Comparison of ENCODE assay signal across 26 cellular contexts in genomic region chr15:57348081-57348480, GRCh38.
"Had no signal": no experiment of that assay in that cellular context is flagged by ENCODE, and none has a peak within 500 bp of the region (broad histone marks: within the 10 kb centered on the region; RNA-seq: fewer than 3 reads in every experiment).

No MANE protein-coding gene starts in this region.

- H3K9me3 Mint-ChIP-seq: dendritic cell treated with granulocyte-macrophage colony-stimulating factor and Interleukin-4, amounts not matched to agents 40 ng/mL and 50 ng/mL, for 4 days; effector memory CD8-positive, alpha-beta T cell had no signal

- H3K27ac Mint-ChIP-seq: dendritic cell treated with granulocyte-macrophage colony-stimulating factor and Interleukin-4, amounts not matched to agents 40 ng/mL and 50 ng/mL, for 4 days; effector memory CD8-positive, alpha-beta T cell had no signal

- ATAC-seq: effector memory CD8-positive, alpha-beta T cell; esophagus mucosa; foreskin keratinocyte; gastrocnemius medialis; gastroesophageal sphincter; heart left ventricle; heart right ventricle had no signal

- H3K27ac ChIP-seq: colonic mucosa, coronary artery, dorsolateral prefrontal cortex, epithelial cell of prostate, esophagus muscularis mucosa, esophagus squamous epithelium, foreskin keratinocyte, gastrocnemius medialis, gastroesophageal sphincter, heart left ventricle, heart right ventricle had no signal

- H3K4me1 ChIP-seq: colonic mucosa, esophagus muscularis mucosa, esophagus squamous epithelium, foreskin keratinocyte, gastrocnemius medialis, gastroesophageal sphincter, heart left ventricle, heart right ventricle had no signal

- H3K9me3 ChIP-seq: colonic mucosa, esophagus muscularis mucosa, esophagus squamous epithelium, gastrocnemius medialis, gastroesophageal sphincter had no signal

- H3K4me3 ChIP-seq: colonic mucosa, coronary artery, dorsolateral prefrontal cortex, esophagus muscularis mucosa, esophagus squamous epithelium, gastrocnemius medialis, gastroesophageal sphincter, heart left ventricle, heart right ventricle had no signal

- H3K4me3 Mint-ChIP-seq: dendritic cell treated with granulocyte-macrophage colony-stimulating factor and Interleukin-4, amounts not matched to agents 40 ng/mL and 50 ng/mL, for 4 days; effector memory CD8-positive, alpha-beta T cell had no signal

- DNase-seq: colonic mucosa; cortex of kidney; dermis blood vessel endothelial cell; dorsolateral prefrontal cortex; effector CD4-positive, alpha-beta T cell; effector CD8-positive, alpha-beta T cell; effector memory CD4-positive, alpha-beta T cell; effector memory CD8-positive, alpha-beta T cell; erythroblast; esophagus squamous epithelium; foreskin fibroblast; foreskin keratinocyte; gastrocnemius medialis; glutamatergic neuron; head of caudate nucleus; heart left ventricle; heart right ventricle had no signal

- H3K27me3 Mint-ChIP-seq: dendritic cell treated with granulocyte-macrophage colony-stimulating factor and Interleukin-4, amounts not matched to agents 40 ng/mL and 50 ng/mL, for 4 days had no signal

- FAIRE-seq: colon, endometrium, frontal cortex had no signal

- H3K27me3 ChIP-seq: colonic mucosa, dorsolateral prefrontal cortex, esophagus muscularis mucosa, esophagus squamous epithelium, foreskin keratinocyte, gastrocnemius medialis, gastroesophageal sphincter, heart left ventricle, heart right ventricle had no signal

- H3K36me3 ChIP-seq: colonic mucosa, esophagus muscularis mucosa, esophagus squamous epithelium, gastrocnemius medialis, gastroesophageal sphincter, heart left ventricle, heart right ventricle had no signal
